ENCODE assay signal across 15 cellular contexts in the genomic region with DNA sequence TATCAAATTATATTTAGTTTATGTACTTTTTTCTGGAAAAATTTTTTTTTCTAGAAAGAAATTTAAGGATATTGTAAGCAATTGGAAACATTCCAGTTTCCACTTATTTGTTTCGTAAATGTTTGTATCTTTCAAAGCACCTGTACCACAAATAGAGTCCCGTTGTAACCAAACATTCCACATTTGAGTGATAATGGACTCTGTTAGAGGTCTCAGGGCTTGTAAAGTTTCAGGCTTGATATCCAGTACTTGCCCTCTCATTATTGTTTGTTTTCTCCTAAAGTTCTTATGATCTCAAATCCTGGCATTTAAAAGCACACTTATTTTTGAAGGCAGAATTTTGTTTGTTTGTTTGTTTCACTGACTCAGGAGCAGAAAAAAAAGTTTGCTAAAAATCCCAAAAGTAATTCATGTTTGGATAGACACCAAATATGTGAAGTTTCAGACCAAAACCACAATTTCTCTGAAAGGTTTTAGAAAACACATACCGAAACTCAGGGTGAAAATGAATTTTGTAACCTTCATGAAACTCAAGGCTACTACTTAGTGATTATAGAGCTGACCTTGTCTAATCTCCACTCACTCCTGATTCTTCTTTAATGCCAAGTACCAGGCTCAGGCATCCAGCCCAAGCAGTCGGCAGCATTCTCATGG. TPM values are rescaled to one million over a fixed set of nuclear protein-coding genes. Genes with fewer than 3 reads are reported as not detected.
DNase-seq lines count a peak whose midpoint lies in the region; ATAC-seq, FAIRE-seq and TF ChIP-seq lines count a peak whose summit lies in the region.
"Had no signal": no experiment of that assay in that cellular context is flagged by ENCODE, and none has a peak within 500 bp of the region (broad histone marks: within the 10 kb centered on the region; RNA-seq: fewer than 3 reads in every experiment).

No MANE protein-coding gene starts in this region.

- no peaks in the 10 kb centered on the region; the same call in 1 of the 2 replicates for H3K9me2 ChIP-seq in PC-9 (ENCODE audit: insufficient read depth)

- H3K36me3 ChIP-seq in stomach (no peaks in the 10 kb centered on the region), PC-9 (ENCODE audit: low read depth) (no peaks in the 10 kb centered on the region)

- POLR2A ChIA-PET in PC-9 (lab: Charles Lee; ENCODE audit: unreplicated experiment), result no interaction called here

- CTCF ChIA-PET in Calu3 (lab: Charles Lee) (no interaction called here), PC-9 (lab: Charles Lee) (interaction anchor here (0.6 kb wide), 1 partner anchor 346 kb away, joined by 4 read pairs; no protein-coding TSS in a partner anchor)

- TF ChIP-seq CTCF in Calu3 (IDR thresholded peaks at IDR 0.05; ENCODE audit: unreplicated experiment), result no peak
- TF ChIP-seq CTCF in stomach (IDR thresholded peaks at IDR 0.05), result no peak
- no peak for TF ChIP-seq CTCF in PC-9 (conservative IDR thresholded peaks at IDR 0.05)

- TF ChIP-seq EP300 in stomach (IDR thresholded peaks at IDR 0.05), result no peak

- 31 to 48% (median 40%) methylated on average over 4 of the region's 4 CpGs for WGBS in stomach, 5 donors

- H3K27me3 Mint-ChIP-seq in Calu3 (ENCODE audit: unreplicated experiment), result no peaks in the 10 kb centered on the region

- H3K4me3 Mint-ChIP-seq in Calu3 (ENCODE audit: low read depth, unreplicated experiment), result no peak overlapping the region

- no peaks in the 10 kb centered on the region for H3K9me3 Mint-ChIP-seq in Calu3 (ENCODE audit: low read depth, unreplicated experiment)

- no peak overlapping the region for H3K27ac Mint-ChIP-seq in Calu3 (ENCODE audit: unreplicated experiment)

- no TSS peak for BruUV-seq in Calu3 (replicated peaks; lab: Mats Ljungman, UMichigan)
- BruUV-seq in PC-9 (replicated peaks; lab: Mats Ljungman, UMichigan), result no TSS peak

- H2AFZ ChIP-seq in PC-9, result no peak overlapping the region

- H3K27me3 ChIP-seq in stomach, result no peaks in the 10 kb centered on the region
- H3K27me3 ChIP-seq in PC-9 (ENCODE audit: insufficient read depth, low read depth), result no peaks in the 10 kb centered on the region

- no peak overlapping the region for H3K4me2 ChIP-seq in PC-9

- TF ChIP-seq POLR2A in GM12891 (IDR thresholded peaks at IDR 0.05; ENCODE audit: low read depth, low read length) (no peak), stomach (IDR thresholded peaks at IDR 0.05) (no peak)

- ATAC-seq in GM19395 (IDR thresholded peaks at IDR 0.05; ENCODE audit: unreplicated experiment), result peak; percentile 97
- peak; percentile 86 for ATAC-seq in HG02642 (IDR thresholded peaks at IDR 0.05; ENCODE audit: poor library complexity, unreplicated experiment)
- ATAC-seq in HG03342 (IDR thresholded peaks at IDR 0.05; ENCODE audit: unreplicated experiment), result peak; percentile 88

- no peaks in the 10 kb centered on the region for H3K9me3 ChIP-seq in stomach
- no peaks in the 10 kb centered on the region for H3K9me3 ChIP-seq in PC-9 (ENCODE audit: insufficient read depth, low read depth)

- H3K4me1 ChIP-seq in stomach (peaks cover 0 to 6% (median 5%) of the 10 kb centered on the region in 4 donors), PC-9 (replicated peaks; ENCODE audit: insufficient read depth) (0 out of 2 replicates have a peak, but pooled peaks cover 3% of the 10 kb centered on the region)

- DNase-seq in GM12891 (ENCODE audit: insufficient read length, low spot score) (no peak), NCI-H2029 (lab: John Stamatoyannopoulos, UW) (no peak), Calu3 (no peak), stomach (no peak), PC-9 (no peak)
- DNase-seq: activated T-cell treated with anti-CD3 and anti-CD28 coated beads for 4 hours, DND-41, Karpas-422, NCI-H2107 had no signal

- intact Hi-C loops in Calu3 (cut with micrococcal nuclease; ENCODE audit: unreplicated experiment) (no loop called here), stomach (cut with DNase I; ENCODE audit: low total_unique reads) (no loop called here), PC-9 (cut with micrococcal nuclease; ENCODE audit: unreplicated experiment) (no loop called here)

- no peaks in the 10 kb centered on the region for H4K20me1 ChIP-seq in PC-9 (ENCODE audit: insufficient read depth)

- H3K4me3 ChIP-seq in stomach, result no peak overlapping the region
- no peak overlapping the region for H3K4me3 ChIP-seq in PC-9

- peaks cover 7% of the 10 kb centered on the region for H3K36me3 Mint-ChIP-seq in Calu3 (ENCODE audit: insufficient read depth, unreplicated experiment)

- no peaks in the 10 kb centered on the region for H3K4me1 Mint-ChIP-seq in Calu3 (ENCODE audit: low read depth, unreplicated experiment)

- H3K27ac ChIP-seq in stomach (no peak overlapping the region), PC-9 (no peak overlapping the region)
- H3K27ac ChIP-seq: epithelial cell of prostate had no signal

- H3K79me2 ChIP-seq in PC-9 (ENCODE audit: low read depth), result no peaks in the 10 kb centered on the region

- peak; percentile 55 for FAIRE-seq in GM12891 (lab: Jason Lieb, UNC)
- FAIRE-seq: H1, RCC 7860 had no signal

- H3F3A ChIP-seq in PC-9 (ENCODE audit: insufficient read depth, low read depth), result no peaks in the 10 kb centered on the region

TF ChIP-seq in GM12891, 5 proteins besides CTCF, POLR2A, EP300 and RAD21:
- TF ChIP-seq POU2F2 (IDR thresholded peaks at IDR 0.05; ENCODE audit: low read depth, low read length), result no peak
- TF ChIP-seq SPI1 (IDR thresholded peaks at IDR 0.05; ENCODE audit: low read depth, low read length), result no peak
- TF ChIP-seq PAX5 (IDR thresholded peaks at IDR 0.05; ENCODE audit: insufficient read depth, low read length, severe bottlenecking), result no peak
- TF ChIP-seq POLR2AphosphoS5 (IDR thresholded peaks at IDR 0.05; ENCODE audit: low read depth, low read length), result no peak
- TF ChIP-seq TAF1 (IDR thresholded peaks at IDR 0.05; ENCODE audit: low read depth, low read length), result no peak

RNA-seq across cellular contexts. Expression of gene TMEM192, which starts 5.7 kb away (rescaled TPM):
- 4.0 TPM for polyA plus RNA-seq in GM12891 (2012; ENCODE audit: low read depth, missing spikeins)
- 18.4 and 21.1 TPM in 2 replicates for total RNA-seq in Calu3 (2022)
- 10 to 100 TPM in 4 of 5 donors, 1 to 10 TPM in 1; 2.3 to 44.5 (median 19.8) TPM for total RNA-seq in stomach
- 1 to 10 TPM; 4.4 to 7.5 (median 4.9) TPM for polyA plus RNA-seq in stomach
- 11.5 and 16.8 TPM in 2 replicates for total RNA-seq in PC-9 (2021)
